1 cellular context compared by ENCODE assay signal in genomic region chr17:8272421-8272820, GRCh38.
TF ChIP-seq lines count a peak whose summit lies in the region.

No MANE protein-coding gene starts in this region.

TF ChIP-seq in K562, 482 proteins besides CTCF, POLR2A, EP300 and RAD21:
- TF ChIP-seq HNRNPLL (IDR thresholded peaks at IDR 0.05; ENCODE audit: low read depth, low read length, poor library complexity, severe bottlenecking) (no peak), ZKSCAN3 (CRISPR knock-in tag; IDR thresholded peaks at IDR 0.05) (no peak), ZNF121 (CRISPR knock-in tag; conservative IDR thresholded peaks at IDR 0.05) (peak; percentile 65), PHTF2 (CRISPR knock-in tag; IDR thresholded peaks at IDR 0.05) (no peak)
